9 cellular contexts compared by ENCODE assay signal in genomic region chr11:12066056-12066798, GRCh38. TPM values are rescaled to one million over a fixed set of nuclear protein-coding genes. Genes with fewer than 3 reads are reported as not detected.
DNase-seq lines count a peak whose midpoint lies in the region; ATAC-seq and TF ChIP-seq lines count a peak whose summit lies in the region.
"Had no signal": no experiment of that assay in that cellular context is flagged by ENCODE, and none has a peak within 500 bp of the region (broad histone marks: within the 10 kb centered on the region; RNA-seq: fewer than 3 reads in every experiment).

No MANE protein-coding gene starts in this region.

- H3K4me3 ChIP-seq in breast epithelium (no peak overlapping the region), right lobe of liver (no peak overlapping the region)

- TF ChIP-seq POLR2A in breast epithelium (IDR thresholded peaks at IDR 0.05) (no peak), right lobe of liver (IDR thresholded peaks at IDR 0.05) (no peak)

- intact Hi-C loops in breast epithelium (cut with DNase I; ENCODE audit: low total_unique reads) (no loop called here), right lobe of liver (cut with DNase I) (no loop called here)

- H3K36me3 ChIP-seq in breast epithelium = no peaks in the 10 kb centered on the region
- no peaks in the 10 kb centered on the region for H3K36me3 ChIP-seq in right lobe of liver

- peak; percentile 43 for DNase-seq in activated CD8-positive, alpha-beta memory T cell treated with anti-CD3 and anti-CD28 coated beads, Interleukin-2, amount 50 U/mL, for 48 hours
- DNase-seq in activated CD8-positive, alpha-beta memory T cell treated with anti-CD3 and anti-CD28 coated beads for 24 hours = no peak
- peak in 1 of 2 donors; percentile 84 for DNase-seq in breast epithelium (ENCODE audit: low spot score in 2 of 2)
- peak in 1 of 3 donors; percentile 31 for DNase-seq in right lobe of liver
- no peak for DNase-seq in HuH-7.5 (ENCODE audit: low spot score)
- DNase-seq in putamen (ENCODE audit: low spot score) = no peak
- DNase-seq in stimulated activated naive CD8-positive, alpha-beta T cell treated with anti-CD3 and anti-CD28 coated beads, Interleukin-15, amount 100 ng/mL, for 72 hours = no peak

- H3K4me3 Mint-ChIP-seq in stimulated activated naive CD8-positive, alpha-beta T cell treated with anti-CD3 and anti-CD28 coated beads, Interleukin-15, amount 100 ng/mL, for 72 hours = no peak overlapping the region

- H3K4me1 ChIP-seq in breast epithelium = no peaks in the 10 kb centered on the region
- H3K4me1 ChIP-seq in right lobe of liver = peaks cover 0 to 27% (median 11%) of the 10 kb centered on the region in 4 donors

- peaks cover 26% of the 10 kb centered on the region for H3K27me3 Mint-ChIP-seq in stimulated activated naive CD8-positive, alpha-beta T cell treated with anti-CD3 and anti-CD28 coated beads, Interleukin-15, amount 100 ng/mL, for 72 hours

- no peak overlapping the region for H3K27ac Mint-ChIP-seq in stimulated activated naive CD8-positive, alpha-beta T cell treated with anti-CD3 and anti-CD28 coated beads, Interleukin-15, amount 100 ng/mL, for 72 hours

- ATAC-seq in right lobe of liver (peak; percentile 81 to 92 (median 88)), HG03378 (IDR thresholded peaks at IDR 0.05; ENCODE audit: unreplicated experiment) (no peak)
- ATAC-seq in stimulated activated naive CD8-positive, alpha-beta T cell treated with anti-CD3 and anti-CD28 coated beads, Interleukin-15, amount 100 ng/mL, for 72 hours = no peak

- no peaks in the 10 kb centered on the region for H3K27me3 ChIP-seq in breast epithelium
- no peaks in the 10 kb centered on the region for H3K27me3 ChIP-seq in right lobe of liver

- H3K9me3 Mint-ChIP-seq in stimulated activated naive CD8-positive, alpha-beta T cell treated with anti-CD3 and anti-CD28 coated beads, Interleukin-15, amount 100 ng/mL, for 72 hours = peaks cover 0 to 12% of the 10 kb centered on the region in 2 donors

- TF ChIP-seq CTCF in breast epithelium (IDR thresholded peaks at IDR 0.05) = no peak
- TF ChIP-seq CTCF in right lobe of liver (IDR thresholded peaks at IDR 0.05) = no peak

- WGBS in right lobe of liver (ENCODE audit: insufficient coverage, low coverage, low lambda C conversion rate, missing lambda C conversion rate) = 36% methylated on average over 7 of the region's 7 CpGs

- no peaks in the 10 kb centered on the region for H3K4me1 Mint-ChIP-seq in stimulated activated naive CD8-positive, alpha-beta T cell treated with anti-CD3 and anti-CD28 coated beads, Interleukin-15, amount 100 ng/mL, for 72 hours

- H3K27ac ChIP-seq in breast epithelium (peak overlapping the region; percentile 57 to 75), right lobe of liver (peak overlapping the region in 2 of 3 donors; percentile 23 to 39)
- H3K27ac ChIP-seq: HL-60 had no signal

- H3K9me3 ChIP-seq in breast epithelium (no peaks in the 10 kb centered on the region), right lobe of liver (no peaks in the 10 kb centered on the region)

RNA-seq across cellular contexts. Expression of gene MICAL2, which starts 44.2 kb away (rescaled TPM):
- total RNA-seq in breast epithelium = 10 to 100 TPM; 30.9 to 52.4 (median 38.6) TPM
- 10 to 100 TPM; 17.0 to 50.7 (median 35.9) TPM for total RNA-seq in right lobe of liver

RNA-seq across cellular contexts. Expression of gene DKK3, which starts 57.8 kb away (rescaled TPM):
- total RNA-seq in breast epithelium (10 to 100 TPM; 18.2 to 88.5 (median 87.1) TPM), right lobe of liver (10 to 100 TPM in 2 of 6 experiments, 1 to 10 TPM in 4; 3.0 to 16.9 (median 5.5) TPM)

Comparison
In these comparisons a context has a peak if more than half of its experiments do, and no peak if none do; other contexts are left out.
1. ATAC-seq: peak in right lobe of liver (4 of 4); none in HG03378 (single experiment) and stimulated activated naive CD8-positive, alpha-beta T cell treated with anti-CD3 and anti-CD28 coated beads, Interleukin-15, amount 100 ng/mL, for 72 hours (single experiment).